Comparison of ENCODE assay signal across 11 cellular contexts in the genomic region with DNA sequence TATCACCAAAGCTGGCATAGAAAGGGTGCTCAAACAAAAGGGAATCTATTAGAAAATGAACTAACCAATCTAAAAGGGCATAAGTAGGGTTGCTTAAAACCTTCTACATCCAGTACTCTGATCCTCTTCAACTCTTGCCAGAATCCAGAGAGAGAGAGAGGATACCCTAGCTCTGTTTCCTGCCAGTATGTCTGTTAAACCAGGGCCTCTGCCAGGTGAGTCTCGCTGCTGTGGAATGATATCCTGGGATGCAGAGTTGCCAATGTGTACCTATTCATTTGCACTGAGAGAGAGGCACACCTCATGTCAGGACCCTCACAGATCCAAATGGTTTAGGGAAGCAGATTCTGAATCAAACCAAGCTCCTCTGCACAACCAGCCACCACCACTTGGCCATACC.
"Had no signal": no experiment of that assay in that cellular context is flagged by ENCODE, and none has a peak within 500 bp of the region (broad histone marks: within the 10 kb centered on the region; RNA-seq: fewer than 3 reads in every experiment).

No MANE protein-coding gene starts in this region.

- H3K9ac ChIP-seq: GM23248 had no signal

- H3K36me3 ChIP-seq: HAP-1 had no signal

- H3K4me2 ChIP-seq: GM23338 had no signal

- DNase-seq: GM23248, GOT3, H7, H9, HCEC 1CT, HFFc6 had no signal

- H2AFZ ChIP-seq: GM23248, GM23338 had no signal

- H3K4me3 ChIP-seq: GM23248, GM23338, HAP-1 had no signal

- H3K9me3 ChIP-seq: HAP-1 had no signal

- H3K4me1 ChIP-seq: HAP-1 had no signal

- FAIRE-seq: H1, H54 had no signal

- ATAC-seq: GM23338, HCT116 had no signal
